ENCODE assay signal across 26 cellular contexts in the genomic region with DNA sequence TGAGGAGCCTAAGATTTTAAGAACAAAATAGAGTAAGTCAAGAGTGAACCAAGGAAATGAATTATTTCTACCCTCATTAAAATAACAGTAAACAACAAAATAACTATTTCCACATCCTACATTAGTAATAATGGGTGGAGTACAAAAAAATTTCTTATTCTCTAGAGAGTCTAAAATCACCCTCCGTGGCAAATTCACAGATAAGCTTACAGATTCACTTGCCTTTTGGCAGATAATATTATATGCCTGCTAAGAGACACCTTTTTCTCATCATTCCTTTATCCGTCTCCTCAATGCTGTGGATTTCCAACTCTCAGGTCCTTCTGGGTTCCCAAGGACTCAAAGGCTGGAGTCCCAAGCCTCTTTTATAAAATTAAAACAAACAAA. TPM values are rescaled to one million over a fixed set of nuclear protein-coding genes. Genes with fewer than 3 reads are reported as not detected.
A peak's percentile ranks its signal among the peaks of the same experiment; 100 is the strongest.
DNase-seq lines count a peak whose midpoint lies in the region; ATAC-seq, FAIRE-seq and TF ChIP-seq lines count a peak whose summit lies in the region.
"Had no signal": no experiment of that assay in that cellular context is flagged by ENCODE, and none has a peak within 500 bp of the region (broad histone marks: within the 10 kb centered on the region; RNA-seq: fewer than 3 reads in every experiment).

No MANE protein-coding gene starts in this region.

- no peaks in the 10 kb centered on the region for H3K27me3 ChIP-seq in pancreas
- H3K27me3 ChIP-seq: ascending aorta, BE2C, right lobe of liver, tibial nerve had no signal

- H3K36me3 Mint-ChIP-seq in natural killer cell (no peaks in the 10 kb centered on the region), naive B cell (no peaks in the 10 kb centered on the region), type B pancreatic cell (peaks cover 13% of the 10 kb centered on the region)
- peaks cover 4% of the 10 kb centered on the region for H3K36me3 Mint-ChIP-seq in natural killer cell treated with Interleukin-12 subunit alpha and Interleukin-12 subunit beta and Interleukin-15 and Interleukin-18, amount 100 ng/mL, for 72 hours

- H3K9me3 Mint-ChIP-seq in natural killer cell (no peaks in the 10 kb centered on the region), naive B cell (no peaks in the 10 kb centered on the region), type B pancreatic cell (peaks cover 5% of the 10 kb centered on the region)
- H3K9me3 Mint-ChIP-seq in natural killer cell treated with Interleukin-12 subunit alpha and Interleukin-12 subunit beta and Interleukin-15 and Interleukin-18, amount 100 ng/mL, for 72 hours: no peaks in the 10 kb centered on the region
- H3K9me3 Mint-ChIP-seq: stimulated activated naive CD8-positive, alpha-beta T cell treated with anti-CD3 and anti-CD28 coated beads, Interleukin-15, amount 100 ng/mL, for 72 hours had no signal

- no peak for DNase-seq in natural killer cell
- DNase-seq in natural killer cell treated with Interleukin-12 subunit alpha and Interleukin-12 subunit beta and Interleukin-15 and Interleukin-18, amount 100 ng/mL, for 72 hours (ENCODE audit: low spot score): no peak
- no peak for DNase-seq in SK-N-MC (ENCODE audit: low read depth, low spot score)
- DNase-seq in naive B cell: no peak
- no peak for DNase-seq in type B pancreatic cell (ENCODE audit: extremely low spot score, unreplicated experiment)
- DNase-seq in RCC 7860 (ENCODE audit: low spot score): no peak
- no peak for DNase-seq in hippocampal formation (lab: John Stamatoyannopoulos, UW)
- DNase-seq in pancreas: no peak
- DNase-seq: activated CD8-positive, alpha-beta memory T cell treated with anti-CD3 and anti-CD28 coated beads, Interleukin-2, amount 10 ng/mL, durations not matched to agents 7 days and 5 days; activated naive CD4-positive, alpha-beta T cell treated with anti-CD3 and anti-CD28 coated beads, Interleukin-2, amount 50 U/mL, for 16 hours; BE2C; Calu3; effector memory CD4-positive, alpha-beta T cell; KBM-7; lower lobe of right lung; mucosa of descending colon; NCI-H1436 treated with DMSO at 0.1 percent for 48 hours; NCI-H446 treated with DMSO at 0.1 percent for 48 hours; right lobe of liver; stimulated activated naive CD8-positive, alpha-beta T cell treated with anti-CD3 and anti-CD28 coated beads, Interleukin-15, amount 100 ng/mL, for 72 hours had no signal

- 74 to 84% methylated on average over 2 of the region's 2 CpGs for WGBS in pancreas, 2 donors

- peak overlapping the region; percentile 89 for H3K27ac ChIP-seq in SK-N-MC
- H3K27ac ChIP-seq in pancreas: no peak overlapping the region
- H3K27ac ChIP-seq: coronary artery, right lobe of liver had no signal

- peaks cover 48 to 64% of the 10 kb centered on the region in 2 donors for H3K4me1 Mint-ChIP-seq in natural killer cell
- peaks cover 37 to 48% of the 10 kb centered on the region in 2 donors for H3K4me1 Mint-ChIP-seq in natural killer cell treated with Interleukin-12 subunit alpha and Interleukin-12 subunit beta and Interleukin-15 and Interleukin-18, amount 100 ng/mL, for 72 hours (ENCODE audit: low read depth in 2 of 2)
- H3K4me1 Mint-ChIP-seq in naive B cell: peaks cover 48 to 65% (median 59%) of the 10 kb centered on the region in 3 donors
- H3K4me1 Mint-ChIP-seq in type B pancreatic cell (ENCODE audit: unreplicated experiment): peaks cover 40% of the 10 kb centered on the region

- no peak overlapping the region for H3K27ac Mint-ChIP-seq in natural killer cell
- H3K27ac Mint-ChIP-seq in natural killer cell treated with Interleukin-12 subunit alpha and Interleukin-12 subunit beta and Interleukin-15 and Interleukin-18, amount 100 ng/mL, for 72 hours: peak overlapping the region in 1 of 2 donors; percentile 96
- H3K27ac Mint-ChIP-seq in naive B cell: peak overlapping the region in 5 of 6 donors; percentile 7 to 99 (median 85)
- peak overlapping the region; percentile 99 for H3K27ac Mint-ChIP-seq in type B pancreatic cell
- H3K27ac Mint-ChIP-seq: activated CD8-positive, alpha-beta memory T cell treated with anti-CD3 and anti-CD28 coated beads, Interleukin-2, amount 10 ng/mL, durations not matched to agents 7 days and 5 days; stimulated activated naive CD8-positive, alpha-beta T cell treated with anti-CD3 and anti-CD28 coated beads, Interleukin-15, amount 100 ng/mL, for 72 hours had no signal

- no peak for FAIRE-seq in RCC 7860 (lab: Jason Lieb, UNC)
- no peak for FAIRE-seq in pancreas (lab: Jason Lieb, UNC)
- FAIRE-seq: A204.1 had no signal

- peak overlapping the region; percentile 21 for H3K4me3 Mint-ChIP-seq in natural killer cell
- no peak overlapping the region for H3K4me3 Mint-ChIP-seq in natural killer cell treated with Interleukin-12 subunit alpha and Interleukin-12 subunit beta and Interleukin-15 and Interleukin-18, amount 100 ng/mL, for 72 hours
- peak overlapping the region; percentile 27 to 99 (median 75) for H3K4me3 Mint-ChIP-seq in naive B cell
- no peak overlapping the region for H3K4me3 Mint-ChIP-seq in type B pancreatic cell

- peaks cover 3% of the 10 kb centered on the region for H3K36me3 ChIP-seq in SK-N-MC (ENCODE audit: insufficient read depth, low read length)
- no peaks in the 10 kb centered on the region for H3K36me3 ChIP-seq in pancreas
- H3K36me3 ChIP-seq: ascending aorta, right lobe of liver, tibial nerve had no signal

- H3K4me1 ChIP-seq in pancreas: peaks cover 5 to 24% (median 20%) of the 10 kb centered on the region in 3 donors
- H3K4me1 ChIP-seq: BE2C had no signal

- H3K9ac ChIP-seq in SK-N-MC (ENCODE audit: insufficient read length): no peak overlapping the region

- H3K27me3 Mint-ChIP-seq in natural killer cell (ENCODE audit: low read depth in 2 of 2): no peaks in the 10 kb centered on the region
- H3K27me3 Mint-ChIP-seq in natural killer cell treated with Interleukin-12 subunit alpha and Interleukin-12 subunit beta and Interleukin-15 and Interleukin-18, amount 100 ng/mL, for 72 hours: no peaks in the 10 kb centered on the region
- no peaks in the 10 kb centered on the region for H3K27me3 Mint-ChIP-seq in naive B cell
- H3K27me3 Mint-ChIP-seq in type B pancreatic cell: no peaks in the 10 kb centered on the region
- H3K27me3 Mint-ChIP-seq: activated CD8-positive, alpha-beta memory T cell treated with anti-CD3 and anti-CD28 coated beads, Interleukin-2, amount 10 ng/mL, durations not matched to agents 7 days and 5 days; stimulated activated naive CD8-positive, alpha-beta T cell treated with anti-CD3 and anti-CD28 coated beads, Interleukin-15, amount 100 ng/mL, for 72 hours had no signal

- intact Hi-C loops in natural killer cell (cut with micrococcal nuclease) (loop anchor here (2.0 to 10.0 kb wide), 3 partner anchors 14 to 294 kb away; partner anchors contain the start of gene KIF5B), pancreas (cut with DNase I) (loop anchor here in 1 of 3 donors (5.0 kb wide), 1 partner anchor 92 kb away; no protein-coding TSS in a partner anchor)

- no peak for ATAC-seq in natural killer cell
- no peak for ATAC-seq in natural killer cell treated with Interleukin-12 subunit alpha and Interleukin-12 subunit beta and Interleukin-15 and Interleukin-18, amount 100 ng/mL, for 72 hours
- ATAC-seq in naive B cell (ENCODE audit: low read depth in 2 of 2): no peak
- no peak for ATAC-seq in pancreas
- ATAC-seq: activated CD8-positive, alpha-beta memory T cell treated with anti-CD3 and anti-CD28 coated beads, Interleukin-2, amount 10 ng/mL, durations not matched to agents 7 days and 5 days; HCT116; lower lobe of right lung; mucosa of descending colon; right lobe of liver; SK-N-SH treated with all-trans-retinoic acid at 6 μM for 48 hours; stimulated activated naive CD8-positive, alpha-beta T cell treated with anti-CD3 and anti-CD28 coated beads, Interleukin-15, amount 100 ng/mL, for 72 hours had no signal

- no peak overlapping the region; the same call in 1 of the 2 replicates for H3K4me3 ChIP-seq in SK-N-MC
- H3K4me3 ChIP-seq in pancreas: no peak overlapping the region
- H3K4me3 ChIP-seq: lower lobe of right lung, mucosa of descending colon, right lobe of liver, tibial nerve had no signal

- H3K9me3 ChIP-seq in SK-N-MC (ENCODE audit: low read depth, low read length): no peaks in the 10 kb centered on the region
- no peaks in the 10 kb centered on the region for H3K9me3 ChIP-seq in pancreas
- H3K9me3 ChIP-seq: ascending aorta, BE2C, lower lobe of right lung, mucosa of descending colon, right lobe of liver, tibial nerve had no signal

- no peak for TF ChIP-seq CTCF in natural killer cell (IDR thresholded peaks at IDR 0.05)
- TF ChIP-seq CTCF in type B pancreatic cell (conservative IDR thresholded peaks at IDR 0.05): no peak
- TF ChIP-seq CTCF in pancreas (IDR thresholded peaks at IDR 0.05): no peak

RNA-seq across cellular contexts. Expression of gene EPC1, which starts 2.2 kb away (rescaled TPM):
- total RNA-seq in natural killer cell (100 to 1,000 TPM; 155 to 178 (median 161) TPM), type B pancreatic cell (ENCODE audit: low replicate concordance) (42.4 and 47.1 TPM in 2 replicates), pancreas (10 to 100 TPM; 12.9 to 21.8 (median 16.4) TPM)
- 10 to 100 TPM; 43.4 to 45.9 TPM for total RNA-seq in natural killer cell treated with Interleukin-12 subunit alpha and Interleukin-12 subunit beta and Interleukin-15 and Interleukin-18, amount 100 ng/mL, for 72 hours
- polyA plus RNA-seq in naive B cell (ENCODE audit: low read depth in 6 of 6) (100 to 1,000 TPM in 3 of 6 donors, 10 to 100 TPM in 3; 74.8 to 137 (median 104) TPM), pancreas (10 to 100 TPM; 11.3 to 19.8 TPM)

Comparison
In these comparisons a context has a peak if more than half of its experiments do, and no peak if none do; other contexts are left out.
1. H3K4me3 Mint-ChIP-seq: peak in natural killer cell (single experiment) and naive B cell (8 of 8); none in natural killer cell treated with Interleukin-12 subunit alpha and Interleukin-12 subunit beta and Interleukin-15 and Interleukin-18, amount 100 ng/mL, for 72 hours (single experiment) and type B pancreatic cell (single experiment).
2. H3K27ac Mint-ChIP-seq: peak in naive B cell (5 of 6) and type B pancreatic cell (single experiment); none in natural killer cell (0 of 2).